ENCODE assay signal across 25 cellular contexts in the genomic region with DNA sequence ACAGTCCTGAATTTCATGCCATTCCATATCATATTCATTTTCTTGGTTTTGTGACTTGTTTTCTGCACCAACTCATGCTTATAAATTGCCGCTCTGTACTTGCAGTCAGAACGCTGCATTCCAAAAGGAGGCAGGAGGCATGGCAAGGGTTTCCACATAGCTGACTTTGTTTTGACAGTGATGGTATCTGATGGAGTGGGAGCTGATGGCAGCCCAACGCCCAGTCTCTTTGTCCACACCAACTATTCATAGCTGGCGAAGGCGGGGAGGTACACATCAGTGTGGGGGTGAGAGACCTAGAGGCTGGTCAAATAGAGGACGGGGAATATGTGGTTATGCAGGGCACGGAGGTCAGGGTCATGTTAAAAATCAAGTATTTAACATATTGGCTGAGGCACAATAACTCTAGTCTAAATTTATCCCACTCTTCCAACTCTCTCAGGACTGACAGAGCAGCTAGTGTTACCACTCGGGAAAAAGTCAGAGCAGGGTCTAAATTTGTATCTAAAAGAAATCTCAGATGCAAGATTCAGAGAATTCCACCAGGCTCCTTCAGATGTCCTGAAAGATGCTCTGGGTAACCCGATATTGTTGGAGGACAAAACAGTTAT.
A peak's percentile ranks its signal among the peaks of the same experiment; 100 is the strongest.
DNase-seq lines count a peak whose midpoint lies in the region; ATAC-seq and TF ChIP-seq lines count a peak whose summit lies in the region.
"Had no signal": no experiment of that assay in that cellular context is flagged by ENCODE, and none has a peak within 500 bp of the region (broad histone marks: within the 10 kb centered on the region; RNA-seq: fewer than 3 reads in every experiment).

No MANE protein-coding gene starts in this region.

- peaks cover 4 to 46% of the 10 kb centered on the region in 2 donors for H3K4me1 ChIP-seq in thoracic aorta (ENCODE audit: control insufficient read depth in 1 of 2, low read depth in 2 of 2)
- H3K4me1 ChIP-seq: colonic mucosa, gastrocnemius medialis, HAP-1, transverse colon had no signal

- H3K27me3 Mint-ChIP-seq in chondrocyte (ENCODE audit: low read depth) = no peaks in the 10 kb centered on the region
- H3K27me3 Mint-ChIP-seq in T-helper 17 cell = peaks cover 15% of the 10 kb centered on the region
- H3K27me3 Mint-ChIP-seq: activated CD4-positive, alpha-beta T cell treated with anti-CD3 and anti-CD28 coated beads, Interleukin-2, amount 10 ng/mL, durations not matched to agents 7 days and 5 days; activated naive CD8-positive, alpha-beta T cell had no signal

- H3K4me3 Mint-ChIP-seq in chondrocyte (ENCODE audit: unreplicated experiment) = peak overlapping the region; percentile 31
- no peak overlapping the region for H3K4me3 Mint-ChIP-seq in T-helper 17 cell
- H3K4me3 Mint-ChIP-seq: activated CD4-positive, alpha-beta T cell treated with anti-CD3 and anti-CD28 coated beads, Interleukin-2, amount 10 ng/mL, durations not matched to agents 7 days and 5 days; activated naive CD8-positive, alpha-beta T cell; CD4-positive, CD25-positive, alpha-beta regulatory T cell; effector memory CD8-positive, alpha-beta T cell had no signal

- DNase-seq in chondrocyte (ENCODE audit: low spot score) (no peak), left kidney (ENCODE audit: low read depth, low spot score) (peak; percentile 56), thoracic aorta (ENCODE audit: low spot score) (no peak), cerebellum (ENCODE audit: low spot score) (no peak), T-helper 17 cell (no peak)
- no peak for DNase-seq in stimulated activated CD4-positive, alpha-beta T cell treated with anti-CD3 and anti-CD28 coated beads, Interleukin-2, amount 100 ng/mL, for 24 hours
- DNase-seq: activated CD4-positive, alpha-beta T cell treated with anti-CD3 and anti-CD28 coated beads, Interleukin-2, amount 10 ng/mL, durations not matched to agents 7 days and 5 days; body of pancreas; CD4-positive, CD25-positive, alpha-beta regulatory T cell; colonic mucosa; effector memory CD8-positive, alpha-beta T cell; EL; gastrocnemius medialis; NCI-H1105; NCI-H2029 treated with DMSO at 0.1 percent for 48 hours; NCI-H226; stimulated activated CD4-positive, alpha-beta T cell treated with anti-CD3 and anti-CD28 coated beads, Interleukin-4, amount 100 ng/mL, for 4 hours; stimulated activated naive CD8-positive, alpha-beta T cell treated with anti-CD3 and anti-CD28 coated beads, Interleukin-15, Interleukin-2, amounts not matched to agents 100 U/mL and 50 U/mL, for 24 hours; transverse colon had no signal

- H3K27ac Mint-ChIP-seq in chondrocyte (ENCODE audit: unreplicated experiment) (peak overlapping the region; percentile 93), T-helper 17 cell (no peak overlapping the region)
- H3K27ac Mint-ChIP-seq: activated CD4-positive, alpha-beta T cell treated with anti-CD3 and anti-CD28 coated beads, Interleukin-2, amount 10 ng/mL, durations not matched to agents 7 days and 5 days; activated naive CD8-positive, alpha-beta T cell; effector memory CD8-positive, alpha-beta T cell had no signal

- peak overlapping the region; percentile 74 to 77 for H3K27ac ChIP-seq in thoracic aorta
- H3K27ac ChIP-seq: body of pancreas, colonic mucosa, esophagus muscularis mucosa, gastrocnemius medialis, neutrophil, transverse colon had no signal

- TF ChIP-seq CTCF in chondrocyte (IDR thresholded peaks at IDR 0.05) (no peak), thoracic aorta (IDR thresholded peaks at IDR 0.05) (no peak)

- H3K9me3 ChIP-seq in thoracic aorta (no peaks in the 10 kb centered on the region), T-helper 17 cell (ENCODE audit: control insufficient read depth, low read length, poor library complexity, severe bottlenecking) (no peaks in the 10 kb centered on the region)
- H3K9me3 ChIP-seq: body of pancreas, colonic mucosa, esophagus muscularis mucosa, gastrocnemius medialis, HAP-1, neutrophil, transverse colon had no signal

- no peaks in the 10 kb centered on the region for H3K36me3 ChIP-seq in thoracic aorta
- H3K36me3 ChIP-seq: colonic mucosa, esophagus muscularis mucosa, gastrocnemius medialis, HAP-1, neutrophil, transverse colon had no signal

- no peaks in the 10 kb centered on the region for H3K27me3 ChIP-seq in thoracic aorta (replicated peaks; ENCODE audit: insufficient read depth)
- H3K27me3 ChIP-seq: body of pancreas, colonic mucosa, esophagus muscularis mucosa, gastrocnemius medialis, neutrophil, transverse colon had no signal

- ATAC-seq in SK-N-SH treated with all-trans-retinoic acid at 6 μM for 48 hours (peak; percentile 75), thoracic aorta (ENCODE audit: insufficient number of reproducible peaks, low FRiP score, low read depth) (no peak), T-helper 17 cell (no peak)
- ATAC-seq: body of pancreas; effector memory CD8-positive, alpha-beta T cell; gastrocnemius medialis; stimulated activated naive CD8-positive, alpha-beta T cell treated with anti-CD3 and anti-CD28 coated beads, Interleukin-15, Interleukin-2, amounts not matched to agents 100 U/mL and 50 U/mL, for 24 hours had no signal

- H3K4me3 ChIP-seq in thoracic aorta = peak overlapping the region; percentile 41
- H3K4me3 ChIP-seq: body of pancreas, colonic mucosa, esophagus muscularis mucosa, gastrocnemius medialis, HAP-1, lung, transverse colon had no signal

- H3K9me3 Mint-ChIP-seq in chondrocyte (ENCODE audit: low read depth) = no peaks in the 10 kb centered on the region
- H3K9me3 Mint-ChIP-seq: activated CD4-positive, alpha-beta T cell treated with anti-CD3 and anti-CD28 coated beads, Interleukin-2, amount 10 ng/mL, durations not matched to agents 7 days and 5 days; effector memory CD8-positive, alpha-beta T cell had no signal

- no peaks in the 10 kb centered on the region for H3K36me3 Mint-ChIP-seq in chondrocyte (ENCODE audit: low read depth)
- H3K36me3 Mint-ChIP-seq in T-helper 17 cell (ENCODE audit: low read depth) = no peaks in the 10 kb centered on the region
- H3K36me3 Mint-ChIP-seq: activated naive CD8-positive, alpha-beta T cell; CD4-positive, CD25-positive, alpha-beta regulatory T cell had no signal

- H3K4me1 Mint-ChIP-seq in chondrocyte (ENCODE audit: low read depth) (peaks cover 36% of the 10 kb centered on the region), T-helper 17 cell (peaks cover 19% of the 10 kb centered on the region)

TF ChIP-seq in SK-N-SH treated with all-trans-retinoic acid at 6 μM for 48 hours, 23 proteins besides CTCF, POLR2A, EP300 and RAD21 (continues in another document):
- TF ChIP-seq, protein P1, sequence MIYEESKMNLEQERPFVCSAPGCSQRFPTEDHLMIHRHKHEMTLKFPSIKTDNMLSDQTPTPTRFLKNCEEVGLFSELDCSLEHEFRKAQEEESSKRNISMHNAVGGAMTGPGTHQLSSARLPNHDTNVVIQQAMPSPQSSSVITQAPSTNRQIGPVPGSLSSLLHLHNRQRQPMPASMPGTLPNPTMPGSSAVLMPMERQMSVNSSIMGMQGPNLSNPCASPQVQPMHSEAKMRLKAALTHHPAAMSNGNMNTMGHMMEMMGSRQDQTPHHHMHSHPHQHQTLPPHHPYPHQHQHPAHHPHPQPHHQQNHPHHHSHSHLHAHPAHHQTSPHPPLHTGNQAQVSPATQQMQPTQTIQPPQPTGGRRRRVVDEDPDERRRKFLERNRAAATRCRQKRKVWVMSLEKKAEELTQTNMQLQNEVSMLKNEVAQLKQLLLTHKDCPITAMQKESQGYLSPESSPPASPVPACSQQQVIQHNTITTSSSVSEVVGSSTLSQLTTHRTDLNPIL (CRISPR knock-in tag; IDR thresholded peaks at IDR 0.05; ENCODE audit: low read depth) = peak; percentile 18; the same call in 1 of the 2 replicates
- peak; percentile 75 for TF ChIP-seq ISL1 (CRISPR knock-in tag; IDR thresholded peaks at IDR 0.05)
- no peak for TF ChIP-seq ZNF70 (CRISPR knock-in tag; IDR thresholded peaks at IDR 0.05)
- peak; percentile 39; the same call in 1 of the 2 replicates for TF ChIP-seq ZFP3 (CRISPR knock-in tag; IDR thresholded peaks at IDR 0.05)
- TF ChIP-seq SNAI2 (CRISPR knock-in tag; IDR thresholded peaks at IDR 0.05) = 0 out of 2 replicates have a peak, but pooled peaks have one; percentile 42
- TF ChIP-seq CSDC2 (CRISPR knock-in tag; IDR thresholded peaks at IDR 0.05) = 0 out of 2 replicates have a peak, but pooled peaks have one; percentile 33
- TF ChIP-seq ESRRG (CRISPR knock-in tag; IDR thresholded peaks at IDR 0.05) = no peak
- TF ChIP-seq, protein P2, sequence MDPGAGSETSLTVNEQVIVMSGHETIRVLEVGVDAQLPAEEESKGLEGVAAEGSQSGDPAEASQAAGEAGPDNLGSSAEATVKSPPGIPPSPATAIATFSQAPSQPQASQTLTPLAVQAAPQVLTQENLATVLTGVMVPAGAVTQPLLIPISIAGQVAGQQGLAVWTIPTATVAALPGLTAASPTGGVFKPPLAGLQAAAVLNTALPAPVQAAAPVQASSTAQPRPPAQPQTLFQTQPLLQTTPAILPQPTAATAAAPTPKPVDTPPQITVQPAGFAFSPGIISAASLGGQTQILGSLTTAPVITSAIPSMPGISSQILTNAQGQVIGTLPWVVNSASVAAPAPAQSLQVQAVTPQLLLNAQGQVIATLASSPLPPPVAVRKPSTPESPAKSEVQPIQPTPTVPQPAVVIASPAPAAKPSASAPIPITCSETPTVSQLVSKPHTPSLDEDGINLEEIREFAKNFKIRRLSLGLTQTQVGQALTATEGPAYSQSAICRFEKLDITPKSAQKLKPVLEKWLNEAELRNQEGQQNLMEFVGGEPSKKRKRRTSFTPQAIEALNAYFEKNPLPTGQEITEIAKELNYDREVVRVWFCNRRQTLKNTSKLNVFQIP (CRISPR knock-in tag; IDR thresholded peaks at IDR 0.05; ENCODE audit: borderline replicate concordance, low read depth) = no peak
- TF ChIP-seq ZNF565 (CRISPR knock-in tag; conservative IDR thresholded peaks at IDR 0.05; ENCODE audit: low read depth) = no peak
